Comparison of ENCODE assay signal across 22 cellular contexts in the genomic region with DNA sequence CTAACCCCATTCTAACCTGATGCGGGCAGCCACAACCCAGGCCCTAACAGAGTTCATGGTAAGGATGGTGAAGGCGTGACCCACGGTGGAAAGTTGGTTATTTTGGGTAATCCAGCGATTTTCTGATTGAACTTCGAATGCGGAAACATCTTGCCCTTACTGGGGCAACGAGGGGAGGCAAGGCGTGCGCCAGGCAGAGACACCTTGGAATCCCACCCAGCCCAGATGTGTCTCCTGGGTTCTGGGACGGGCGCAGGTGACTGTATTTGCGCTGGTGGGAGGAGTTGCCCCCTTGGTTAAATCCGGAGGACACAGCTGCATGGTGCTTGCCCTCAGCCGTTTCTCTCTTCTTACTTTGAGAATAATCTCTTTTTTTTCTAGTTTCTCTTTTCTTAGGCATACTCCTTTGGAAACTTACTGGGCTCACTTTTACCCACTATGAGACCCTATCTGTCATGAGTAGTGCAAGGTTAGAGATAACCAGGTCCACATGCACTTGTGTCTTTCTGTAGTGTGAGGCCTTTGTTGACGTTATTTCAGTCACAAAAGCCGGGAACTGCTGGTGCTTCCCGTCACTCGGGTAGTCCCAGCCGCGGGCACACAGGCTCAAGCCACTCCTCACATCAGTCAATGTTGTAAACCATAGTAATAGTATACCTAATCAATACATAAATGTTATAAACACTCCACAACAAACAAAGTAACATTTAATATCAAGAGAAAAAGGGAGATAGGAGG.
DNase-seq lines count a peak whose midpoint lies in the region; ATAC-seq and TF ChIP-seq lines count a peak whose summit lies in the region.
"Had no signal": no experiment of that assay in that cellular context is flagged by ENCODE, and none has a peak within 500 bp of the region (broad histone marks: within the 10 kb centered on the region; RNA-seq: fewer than 3 reads in every experiment).

No MANE protein-coding gene starts in this region.

- TF ChIP-seq CTCF in Peyer's patch (IDR thresholded peaks at IDR 0.05): no peak
- TF ChIP-seq CTCF in coronary artery (IDR thresholded peaks at IDR 0.05): no peak

- intact Hi-C loops in right cardiac atrium (cut with DNase I) (no loop called here), posterior vena cava (cut with DNase I) (no loop called here)

- H3K4me3 ChIP-seq in H7 (ENCODE audit: insufficient read depth, low read depth, low read length): no peak overlapping the region
- H3K4me3 ChIP-seq in right cardiac atrium (ENCODE audit: low read length): no peak overlapping the region
- no peak overlapping the region for H3K4me3 ChIP-seq in Peyer's patch
- no peak overlapping the region for H3K4me3 ChIP-seq in coronary artery
- H3K4me3 ChIP-seq: prostate gland, thoracic aorta had no signal

- DNase-seq in H7: peak; percentile 43
- peak; percentile 24 for DNase-seq in NCI-H146 treated with DMSO at 0.1 percent for 48 hours (lab: John Stamatoyannopoulos, UW; ENCODE audit: unreplicated experiment)
- no peak for DNase-seq in right cardiac atrium
- peak; percentile 60 for DNase-seq in posterior vena cava (ENCODE audit: low spot score)
- no peak for DNase-seq in Peyer's patch
- no peak for DNase-seq in cerebellar nuclear complex (lab: John Stamatoyannopoulos, UW)
- no peak for DNase-seq in coronary artery (ENCODE audit: low spot score)
- DNase-seq: activated CD4-positive, alpha-beta T cell treated with anti-CD3 and anti-CD28 coated beads, Interleukin-2, amount 50 U/mL, for 4 hours; activated naive CD8-positive, alpha-beta T cell treated with anti-CD3 and anti-CD28 coated beads for 36 hours; CD4-positive, alpha-beta memory T cell; effector memory CD4-positive, alpha-beta T cell; HFFc6; naive thymus-derived CD4-positive, alpha-beta T cell; NCI-H446 treated with DMSO at 0.1 percent for 48 hours; SK-N-SH; stimulated activated CD4-positive, alpha-beta T cell treated with anti-CD3 and anti-CD28 coated beads, Interleukin-1b, Interleukin-23, amount 100 ng/mL, for 48 hours; stimulated activated naive B cell treated with anti-CD40 and anti-IgM and Interleukin-4, amounts not matched to agents 10 μg/mL and 1 μg/mL and 100 μg/mL, for 72 hours had no signal

- 82% methylated on average over 20 of the region's 20 CpGs for WGBS in right cardiac atrium

- no peaks in the 10 kb centered on the region for H3K4me1 ChIP-seq in right cardiac atrium (ENCODE audit: control insufficient read depth, insufficient read depth, low read length)
- H3K4me1 ChIP-seq in Peyer's patch: peaks cover 0 to 18% (median 0%) of the 10 kb centered on the region in 4 donors
- H3K4me1 ChIP-seq: prostate gland had no signal

- H3K27ac ChIP-seq in right cardiac atrium (ENCODE audit: low read length) (peak overlapping the region; percentile 43), Peyer's patch (no peak overlapping the region), coronary artery (no peak overlapping the region)
- H3K27ac ChIP-seq: KMS-11, prostate gland, thoracic aorta, VCaP had no signal

- no peaks in the 10 kb centered on the region for H3K9me3 ChIP-seq in right cardiac atrium (ENCODE audit: control insufficient read depth, low read length)
- H3K9me3 ChIP-seq in Peyer's patch: no peaks in the 10 kb centered on the region
- H3K9me3 ChIP-seq: prostate gland, SK-N-SH, thoracic aorta had no signal

- no peak for TF ChIP-seq POLR2A in Peyer's patch (IDR thresholded peaks at IDR 0.05)

- peak in 1 of 2 donors; percentile 30 for ATAC-seq in right cardiac atrium
- ATAC-seq: esophagus mucosa; naive thymus-derived CD4-positive, alpha-beta T cell; stimulated activated naive B cell treated with anti-CD40 and anti-IgM and Interleukin-4, amounts not matched to agents 10 μg/mL and 1 μg/mL and 100 μg/mL, for 72 hours had no signal

- no peaks in the 10 kb centered on the region for H3K36me3 ChIP-seq in H7 (replicated peaks; ENCODE audit: control insufficient read depth, insufficient read depth, low read length)
- no peaks in the 10 kb centered on the region for H3K36me3 ChIP-seq in Peyer's patch
- H3K36me3 ChIP-seq: prostate gland, thoracic aorta had no signal

- H3K27me3 ChIP-seq in H7 (ENCODE audit: control insufficient read depth, insufficient read depth, low read length): no peaks in the 10 kb centered on the region
- no peaks in the 10 kb centered on the region for H3K27me3 ChIP-seq in right cardiac atrium (ENCODE audit: control insufficient read depth, insufficient read depth)
- H3K27me3 ChIP-seq in Peyer's patch: no peaks in the 10 kb centered on the region

Comparison
In these comparisons a context has a peak if more than half of its experiments do, and no peak if none do; other contexts are left out.
1. DNase-seq: peak in H7 (single experiment), NCI-H146 treated with DMSO at 0.1 percent for 48 hours (single experiment) and posterior vena cava (single experiment); none in right cardiac atrium (0 of 3), Peyer's patch (0 of 3), cerebellar nuclear complex (0 of 2) and coronary artery (single experiment).